ENCODE assay signal across 8 cellular contexts in genomic region chr19:40091205-40092129, GRCh38. TPM values are rescaled to one million over a fixed set of nuclear protein-coding genes. Genes with fewer than 3 reads are reported as not detected.
DNase-seq lines count a peak whose midpoint lies in the region; ATAC-seq and TF ChIP-seq lines count a peak whose summit lies in the region.

No MANE protein-coding gene starts in this region.

- no peaks in the 10 kb centered on the region for H4K20me1 ChIP-seq in neural progenitor cell (ENCODE audit: low read depth)

- ATAC-seq in GM18511 (IDR thresholded peaks at IDR 0.05; ENCODE audit: unreplicated experiment) (no peak), GM21825 (IDR thresholded peaks at IDR 0.05; ENCODE audit: unreplicated experiment) (no peak)

- TF ChIP-seq CTCF in endodermal cell (conservative IDR thresholded peaks at IDR 0.05): no peak
- no peak for TF ChIP-seq CTCF in neural progenitor cell (IDR thresholded peaks at IDR 0.05)
- no peak for TF ChIP-seq CTCF in GM10248 (IDR thresholded peaks at IDR 0.05; ENCODE audit: control extremely low read depth, extremely low read depth, low read depth, missing control alignments)

- peaks cover 10% of the 10 kb centered on the region for H3K27me3 ChIP-seq in CD8-positive, alpha-beta memory T cell (ENCODE audit: insufficient read depth, low read length, poor library complexity, severe bottlenecking)
- H3K27me3 ChIP-seq in NT2/D1 (ENCODE audit: insufficient read depth, insufficient read length) (no peaks in the 10 kb centered on the region), endodermal cell (ENCODE audit: control insufficient read depth, insufficient read depth, low read length, poor library complexity, severe bottlenecking) (no peaks in the 10 kb centered on the region), neural progenitor cell (peaks cover 8% of the 10 kb centered on the region)

- no peak for DNase-seq in CD8-positive, alpha-beta memory T cell
- DNase-seq in NT2/D1 (ENCODE audit: low read depth, low spot score) (no peak), endodermal cell (no peak), neural progenitor cell (ENCODE audit: low spot score) (no peak), GM10248 (ENCODE audit: extremely low spot score) (no peak), NCI-H2196 (lab: John Stamatoyannopoulos, UW; ENCODE audit: unreplicated experiment) (no peak)

- peaks cover 39% of the 10 kb centered on the region for H3K79me2 ChIP-seq in neural progenitor cell (ENCODE audit: low read depth)

- 50 to 62% methylated on average over 2 to 9 of the region's 10 CpGs for WGBS in endodermal cell (ENCODE audit: insufficient coverage in 1 of 2, insufficient read length in 1 of 2), 2 experiments

- no peaks in the 10 kb centered on the region for H3K36me3 ChIP-seq in CD8-positive, alpha-beta memory T cell (ENCODE audit: insufficient read depth, low read length)
- no peaks in the 10 kb centered on the region for H3K36me3 ChIP-seq in NT2/D1 (ENCODE audit: insufficient read depth, insufficient read length, low read length)
- H3K36me3 ChIP-seq in endodermal cell (ENCODE audit: control insufficient read depth, insufficient read depth, low read length): peaks cover 5% of the 10 kb centered on the region
- peaks cover 6% of the 10 kb centered on the region for H3K36me3 ChIP-seq in neural progenitor cell

- H3K4me2 ChIP-seq in neural progenitor cell: peak overlapping the region; percentile 87

- H3K27ac Mint-ChIP-seq in CD8-positive, alpha-beta memory T cell: peak overlapping the region; percentile 98 to 100 (median 100)
- peak overlapping the region; percentile 99 for H3K27ac Mint-ChIP-seq in endodermal cell
- peak overlapping the region; percentile 99 for H3K27ac Mint-ChIP-seq in neural progenitor cell

- H3K9me3 ChIP-seq in CD8-positive, alpha-beta memory T cell (ENCODE audit: low read length): peaks cover 4% of the 10 kb centered on the region
- no peaks in the 10 kb centered on the region for H3K9me3 ChIP-seq in NT2/D1 (ENCODE audit: insufficient read depth, low read length)
- peaks cover 24% of the 10 kb centered on the region for H3K9me3 ChIP-seq in endodermal cell (ENCODE audit: control insufficient read depth, low read length)
- no peaks in the 10 kb centered on the region for H3K9me3 ChIP-seq in neural progenitor cell (ENCODE audit: low read depth)

- POLR2A ChIA-PET in CD8-positive, alpha-beta memory T cell (lab: Charles Lee): interaction anchor here (0.6 to 1.8 kb wide), 5 partner anchors 34 to 616 kb away, joined by 3 to 9 read pairs (median 4); partner anchors contain the start of genes PSMC4 and ZNF780B
- POLR2A ChIA-PET in GM10248 (lab: Yijun Ruan, JAX): no interaction called here

- no peaks in the 10 kb centered on the region for H3F3A ChIP-seq in neural progenitor cell (ENCODE audit: low read depth)

- H3K9me3 Mint-ChIP-seq in CD8-positive, alpha-beta memory T cell: peaks cover 0 to 8% (median 6%) of the 10 kb centered on the region in 5 donors
- H3K9me3 Mint-ChIP-seq in endodermal cell (peaks cover 24% of the 10 kb centered on the region), neural progenitor cell (peaks cover 21% of the 10 kb centered on the region)

- H3K36me3 Mint-ChIP-seq in CD8-positive, alpha-beta memory T cell: peaks cover 7 to 15% (median 10%) of the 10 kb centered on the region in 3 donors
- H3K36me3 Mint-ChIP-seq in endodermal cell (ENCODE audit: low read depth) (peaks cover 15% of the 10 kb centered on the region), neural progenitor cell (peaks cover 12% of the 10 kb centered on the region)

- H3K27me3 Mint-ChIP-seq in CD8-positive, alpha-beta memory T cell: peaks cover 8 to 18% of the 10 kb centered on the region in 2 donors
- no peaks in the 10 kb centered on the region for H3K27me3 Mint-ChIP-seq in endodermal cell (ENCODE audit: insufficient read depth)
- H3K27me3 Mint-ChIP-seq in neural progenitor cell (ENCODE audit: insufficient read depth, low read depth): no peaks in the 10 kb centered on the region

- H3K4me3 Mint-ChIP-seq in CD8-positive, alpha-beta memory T cell: peak overlapping the region; percentile 95 to 100 (median 100)
- H3K4me3 Mint-ChIP-seq in endodermal cell (peak overlapping the region; percentile 96), neural progenitor cell (peak overlapping the region; percentile 100)

- H3K4me1 ChIP-seq in CD8-positive, alpha-beta memory T cell (ENCODE audit: insufficient read depth, low read length): peaks cover 25% of the 10 kb centered on the region
- H3K4me1 ChIP-seq in NT2/D1 (ENCODE audit: insufficient read depth, insufficient read length) (no peaks in the 10 kb centered on the region), endodermal cell (ENCODE audit: control insufficient read depth, insufficient read depth, low read length) (no peaks in the 10 kb centered on the region), neural progenitor cell (peaks cover 10% of the 10 kb centered on the region)

- peak overlapping the region; percentile 95 for H3K27ac ChIP-seq in CD8-positive, alpha-beta memory T cell (ENCODE audit: low read depth, low read length)
- H3K27ac ChIP-seq in endodermal cell (ENCODE audit: low read depth, low read length) (no peak overlapping the region), neural progenitor cell (no peak overlapping the region)

- peaks cover 42 to 50% (median 47%) of the 10 kb centered on the region in 3 donors for H3K4me1 Mint-ChIP-seq in CD8-positive, alpha-beta memory T cell
- H3K4me1 Mint-ChIP-seq in endodermal cell (peaks cover 7% of the 10 kb centered on the region), neural progenitor cell (peaks cover 22% of the 10 kb centered on the region)

- CTCF ChIA-PET in CD8-positive, alpha-beta memory T cell (lab: Charles Lee): interaction anchor here (1.9 kb wide), 1 partner anchor 121 kb away, joined by 8 read pairs; the partner anchor contains the start of gene PSMC4
- CTCF ChIA-PET in GM10248 (lab: Yijun Ruan, JAX): interaction anchor here (1.0 to 1.6 kb wide), 3 partner anchors 105 to 121 kb away, joined by 3 to 5 read pairs (median 4); partner anchors contain the start of gene PSMC4

- peak overlapping the region; percentile 93 for H3K9ac ChIP-seq in NT2/D1 (ENCODE audit: insufficient read length, low read depth)
- peak overlapping the region; percentile 88 for H3K9ac ChIP-seq in endodermal cell (ENCODE audit: extremely low read depth, low read length, poor library complexity, severe bottlenecking)
- H3K9ac ChIP-seq in neural progenitor cell: peak overlapping the region; percentile 52

- H3K4me3 ChIP-seq in CD8-positive, alpha-beta memory T cell (ENCODE audit: low read length): peak overlapping the region; percentile 71
- H3K4me3 ChIP-seq in NT2/D1 (ENCODE audit: insufficient read length, low read depth): peak overlapping the region; percentile 88
- peak overlapping the region; percentile 92 for H3K4me3 ChIP-seq in endodermal cell (ENCODE audit: low read length)
- peak overlapping the region; percentile 85 for H3K4me3 ChIP-seq in neural progenitor cell

- H2AFZ ChIP-seq in neural progenitor cell (replicated peaks): peak overlapping the region; percentile 89

RNA-seq across cellular contexts. Expression of gene ZNF780A, which starts 0.7 kb away (rescaled TPM):
- 10 to 100 TPM; 18.9 to 19.5 TPM for total RNA-seq in CD8-positive, alpha-beta memory T cell
- 23.2 TPM for polyA plus RNA-seq in CD8-positive, alpha-beta memory T cell
- total RNA-seq in endodermal cell: 10 to 100 TPM; 20.5 to 21.2 TPM
- polyA plus RNA-seq in endodermal cell (2013, experiment 1 of 2): 9.8 TPM
- 8.7 TPM for polyA plus RNA-seq in endodermal cell (2013, experiment 2 of 2)
- total RNA-seq in neural progenitor cell (ENCODE audit: low replicate concordance): 30.2 and 32.9 TPM in 2 replicates

RNA-seq across cellular contexts. Expression of gene ZNF780B, which starts 35.4 kb away (rescaled TPM):
- 10 to 100 TPM; 16.8 to 21.3 TPM for total RNA-seq in CD8-positive, alpha-beta memory T cell
- 12.0 TPM for polyA plus RNA-seq in CD8-positive, alpha-beta memory T cell
- total RNA-seq in endodermal cell (10 to 100 TPM; 24.7 to 30.5 TPM), neural progenitor cell (ENCODE audit: low replicate concordance) (20.3 and 30.5 TPM in 2 replicates)
- 6.6 TPM for polyA plus RNA-seq in endodermal cell (2013, experiment 1 of 2)
- polyA plus RNA-seq in endodermal cell (2013, experiment 2 of 2): 6.9 TPM
